Comparison of ENCODE assay signal across 15 cellular contexts in genomic region chr14:56147980-56148901, GRCh38. TPM values are rescaled to one million over a fixed set of nuclear protein-coding genes. Genes with fewer than 3 reads are reported as not detected.
DNase-seq lines count a peak whose midpoint lies in the region; ATAC-seq and TF ChIP-seq lines count a peak whose summit lies in the region.
"Had no signal": no experiment of that assay in that cellular context is flagged by ENCODE, and none has a peak within 500 bp of the region (broad histone marks: within the 10 kb centered on the region; RNA-seq: fewer than 3 reads in every experiment).

No MANE protein-coding gene starts in this region.

- no peak overlapping the region for H3K4me3 Mint-ChIP-seq in activated T-cell treated with anti-CD3 and anti-CD28 coated beads, Interleukin-2, amount 50 U/mL, for 72 hours

- TF ChIP-seq CTCF in heart left ventricle (IDR thresholded peaks at IDR 0.05) (no peak), upper lobe of right lung (IDR thresholded peaks at IDR 0.05) (no peak), smooth muscle cell (IDR thresholded peaks at IDR 0.05; ENCODE audit: borderline replicate concordance, insufficient read depth, poor library complexity, severe bottlenecking) (no peak)

- no peaks in the 10 kb centered on the region for H3F3A ChIP-seq in smooth muscle cell (ENCODE audit: low read depth)

- peaks cover 26% of the 10 kb centered on the region for H3K79me2 ChIP-seq in smooth muscle cell (ENCODE audit: low read depth)

- H3K27me3 ChIP-seq in heart left ventricle = no peaks in the 10 kb centered on the region
- no peaks in the 10 kb centered on the region for H3K27me3 ChIP-seq in iPS-20b (ENCODE audit: insufficient read depth, low read length)
- no peaks in the 10 kb centered on the region for H3K27me3 ChIP-seq in upper lobe of right lung
- H3K27me3 ChIP-seq in smooth muscle cell (ENCODE audit: low read depth) = no peaks in the 10 kb centered on the region

- peaks cover 11% of the 10 kb centered on the region for H4K20me1 ChIP-seq in smooth muscle cell (ENCODE audit: low read depth)

- H3K9me3 ChIP-seq in heart left ventricle = no peaks in the 10 kb centered on the region
- no peaks in the 10 kb centered on the region for H3K9me3 ChIP-seq in iPS-20b (ENCODE audit: insufficient read depth, low read depth, low read length)
- H3K9me3 ChIP-seq in upper lobe of right lung = no peaks in the 10 kb centered on the region
- H3K9me3 ChIP-seq in smooth muscle cell (replicated peaks; ENCODE audit: low read depth) = no peaks in the 10 kb centered on the region
- H3K9me3 ChIP-seq: prostate gland had no signal

- no peak overlapping the region for H3K4me3 ChIP-seq in heart left ventricle
- H3K4me3 ChIP-seq in iPS-20b (ENCODE audit: low read length) = no peak overlapping the region
- no peak overlapping the region for H3K4me3 ChIP-seq in upper lobe of right lung
- H3K4me3 ChIP-seq in smooth muscle cell = no peak overlapping the region
- H3K4me3 ChIP-seq: prostate gland had no signal

- no peak overlapping the region for H3K27ac Mint-ChIP-seq in activated T-cell treated with anti-CD3 and anti-CD28 coated beads, Interleukin-2, amount 50 U/mL, for 72 hours

- no peak overlapping the region for H3K4me2 ChIP-seq in smooth muscle cell

- no peaks in the 10 kb centered on the region for H3K36me3 Mint-ChIP-seq in activated T-cell treated with anti-CD3 and anti-CD28 coated beads, Interleukin-2, amount 50 U/mL, for 72 hours (ENCODE audit: insufficient read depth in 2 of 2)

- peak overlapping the region; percentile 5; the same call in 1 of the 2 replicates for H3K9ac ChIP-seq in iPS-20b (ENCODE audit: low read depth, low read length)
- H3K9ac ChIP-seq in smooth muscle cell (ENCODE audit: low read depth) = no peak overlapping the region

- intact Hi-C loops in Right ventricle myocardium superior (cut with DNase I) = no loop called here
- intact Hi-C loops in heart left ventricle (cut with DNase I) = no loop called here
- intact Hi-C loops in upper lobe of right lung (cut with DNase I) = no loop called here

- no peak overlapping the region for H2AFZ ChIP-seq in smooth muscle cell (ENCODE audit: low read depth)

- 79 to 86% (median 83%) methylated on average over 3 of the region's 3 CpGs for WGBS in heart left ventricle, 4 donors
- 93% methylated on average over 3 of the region's 3 CpGs for WGBS in smooth muscle cell (ENCODE audit: low lambda C conversion rate)

- no peak for DNase-seq in Right ventricle myocardium superior
- DNase-seq in heart left ventricle = no peak
- DNase-seq in NCI-H69 (lab: John Stamatoyannopoulos, UW) = peak; percentile 83
- no peak for DNase-seq in upper lobe of right lung
- no peak for DNase-seq in activated T-cell treated with anti-CD3 and anti-CD28 coated beads, Interleukin-2, amount 50 U/mL, for 72 hours
- DNase-seq in ecto neural progenitor cell (ENCODE audit: low spot score) = no peak
- no peak for DNase-seq in smooth muscle cell (lab: John Stamatoyannopoulos, UW; ENCODE audit: unreplicated experiment)
- DNase-seq: activated naive CD4-positive, alpha-beta T cell; effector CD8-positive, alpha-beta T cell; Karpas-422; NCI-H2081 treated with DMSO at 0.1 percent for 48 hours; stimulated activated CD4-positive, alpha-beta T cell treated with anti-CD3 and anti-CD28 coated beads, Interleukin-12 subunit alpha, Interleukin-12 subunit beta, amount 100 ng/mL, for 4 hours; SW 1271 had no signal

- no peaks in the 10 kb centered on the region for H3K9me3 Mint-ChIP-seq in activated T-cell treated with anti-CD3 and anti-CD28 coated beads, Interleukin-2, amount 50 U/mL, for 72 hours

- H3K36me3 ChIP-seq in heart left ventricle (no peaks in the 10 kb centered on the region), iPS-20b (ENCODE audit: insufficient read depth, low read depth, low read length) (no peaks in the 10 kb centered on the region), upper lobe of right lung (no peaks in the 10 kb centered on the region), smooth muscle cell (ENCODE audit: low read depth) (no peaks in the 10 kb centered on the region)
- H3K36me3 ChIP-seq: prostate gland had no signal

- ATAC-seq in Right ventricle myocardium superior (ENCODE audit: poor library complexity) (peak; percentile 36), heart left ventricle (no peak), upper lobe of right lung (peak; percentile 51)
- ATAC-seq in activated T-cell treated with anti-CD3 and anti-CD28 coated beads, Interleukin-2, amount 50 U/mL, for 72 hours (replicated peaks in 1 of 2) = no peak

- no peak for TF ChIP-seq POLR2A in heart left ventricle (IDR thresholded peaks at IDR 0.05)

- H3K27ac ChIP-seq in heart left ventricle = no peak overlapping the region
- H3K27ac ChIP-seq in iPS-20b (ENCODE audit: low read length) = peak overlapping the region; percentile 16
- no peak overlapping the region for H3K27ac ChIP-seq in upper lobe of right lung
- no peak overlapping the region for H3K27ac ChIP-seq in smooth muscle cell (ENCODE audit: low read depth)
- H3K27ac ChIP-seq: prostate gland had no signal

- peaks cover 62% of the 10 kb centered on the region for H3K4me1 Mint-ChIP-seq in activated T-cell treated with anti-CD3 and anti-CD28 coated beads, Interleukin-2, amount 50 U/mL, for 72 hours (ENCODE audit: low read depth)

- peaks cover 0 to 24% (median 3%) of the 10 kb centered on the region in 12 donors for H3K4me1 ChIP-seq in heart left ventricle
- peaks cover 15% of the 10 kb centered on the region for H3K4me1 ChIP-seq in iPS-20b (ENCODE audit: insufficient read depth, low read length)
- peaks cover 11% of the 10 kb centered on the region for H3K4me1 ChIP-seq in upper lobe of right lung
- peaks cover 13% of the 10 kb centered on the region for H3K4me1 ChIP-seq in smooth muscle cell (ENCODE audit: low read depth)
- H3K4me1 ChIP-seq: prostate gland had no signal

- peaks cover 6% of the 10 kb centered on the region for H3K27me3 Mint-ChIP-seq in activated T-cell treated with anti-CD3 and anti-CD28 coated beads, Interleukin-2, amount 50 U/mL, for 72 hours (ENCODE audit: low read depth)

RNA-seq across cellular contexts. Expression of gene PELI2, which starts 30.0 kb away (rescaled TPM):
- total RNA-seq in Right ventricle myocardium superior = 4.2 TPM
- 1 to 10 TPM; 1.1 to 5.2 (median 3.3) TPM for total RNA-seq in heart left ventricle
- polyA plus RNA-seq in heart left ventricle = 1 to 10 TPM in 1 of 2 donors, under 1 TPM in 1; 0.80 to 1.1 TPM
- 25.7 TPM for total RNA-seq in upper lobe of right lung
- 10 to 100 TPM; 11.3 to 11.7 TPM for total RNA-seq in activated T-cell treated with anti-CD3 and anti-CD28 coated beads, Interleukin-2, amount 50 U/mL, for 72 hours
- 9.1 and 12.6 TPM in 2 replicates for total RNA-seq in smooth muscle cell
- 3.3 and 4.6 TPM in 2 replicates for polyA plus RNA-seq in smooth muscle cell

Comparison
In these comparisons a context has a peak if more than half of its experiments do, and no peak if none do; other contexts are left out.
1. ATAC-seq: peak in Right ventricle myocardium superior (single experiment) and upper lobe of right lung (single experiment); none in heart left ventricle (0 of 4) and activated T-cell treated with anti-CD3 and anti-CD28 coated beads, Interleukin-2, amount 50 U/mL, for 72 hours (0 of 2).